Comparison of ENCODE assay signal across 8 cellular contexts in genomic region chr3:40504636-40505430, GRCh38. TPM values are rescaled to one million over a fixed set of nuclear protein-coding genes. Genes with fewer than 3 reads are reported as not detected.
DNase-seq lines count a peak whose midpoint lies in the region; ATAC-seq lines count a peak whose summit lies in the region.

No MANE protein-coding gene starts in this region.

- intact Hi-C loops in activated T-helper 1 cell treated with anti-CD3 and anti-CD28 coated beads, Interleukin-12 subunit alpha, Interleukin-12 subunit beta, Interleukin-2, Interleukin-4 antibody, amounts not matched to agents 30 ng/mL and 10 ng/mL and 1 ng/mL, durations not matched to agents 14 hours and 24 hours and 36 hours (cut with micrococcal nuclease) = loop anchor here (1.0 kb wide), 1 partner anchor 28 kb away; the partner anchor contains the start of gene ZNF619

- H3K36me3 ChIP-seq in iPS-15b (ENCODE audit: control insufficient read depth, insufficient read depth, low read length) (peaks cover 1% of the 10 kb centered on the region), stomach smooth muscle (ENCODE audit: control insufficient read depth in 2 of 2, insufficient read depth in 2 of 2, low read length in 2 of 2) (no peaks in the 10 kb centered on the region)

- peak overlapping the region; percentile 89 for H3K4me3 Mint-ChIP-seq in activated T-helper 1 cell treated with anti-CD3 and anti-CD28 coated beads, Interleukin-12 subunit alpha, Interleukin-12 subunit beta, Interleukin-2, Interleukin-4 antibody, amounts not matched to agents 30 ng/mL and 10 ng/mL and 1 ng/mL, durations not matched to agents 14 hours and 24 hours and 36 hours
- H3K4me3 Mint-ChIP-seq in stimulated activated naive B cell treated with anti-CD40 and anti-IgM and Interleukin-4, amounts not matched to agents 10 μg/mL and 1 μg/mL and 100 μg/mL, for 72 hours = peak overlapping the region in 1 of 2 donors; percentile 92

- H3K9me3 Mint-ChIP-seq in activated T-helper 1 cell treated with anti-CD3 and anti-CD28 coated beads, Interleukin-12 subunit alpha, Interleukin-12 subunit beta, Interleukin-2, Interleukin-4 antibody, amounts not matched to agents 30 ng/mL and 10 ng/mL and 1 ng/mL, durations not matched to agents 14 hours and 24 hours and 36 hours = no peaks in the 10 kb centered on the region
- H3K9me3 Mint-ChIP-seq in stimulated activated naive B cell treated with anti-CD40 and anti-IgM and Interleukin-4, amounts not matched to agents 10 μg/mL and 1 μg/mL and 100 μg/mL, for 72 hours = no peaks in the 10 kb centered on the region

- H3K9ac ChIP-seq in iPS-15b (ENCODE audit: low read depth, low read length) = no peak overlapping the region
- peak overlapping the region in 1 of 2 donors; percentile 92 for H3K9ac ChIP-seq in stomach smooth muscle (ENCODE audit: low read length in 2 of 2)

- peaks cover 11% of the 10 kb centered on the region for H3K36me3 Mint-ChIP-seq in activated T-helper 1 cell treated with anti-CD3 and anti-CD28 coated beads, Interleukin-12 subunit alpha, Interleukin-12 subunit beta, Interleukin-2, Interleukin-4 antibody, amounts not matched to agents 30 ng/mL and 10 ng/mL and 1 ng/mL, durations not matched to agents 14 hours and 24 hours and 36 hours (ENCODE audit: low read depth)
- peaks cover 20 to 21% of the 10 kb centered on the region in 2 donors for H3K36me3 Mint-ChIP-seq in stimulated activated naive B cell treated with anti-CD40 and anti-IgM and Interleukin-4, amounts not matched to agents 10 μg/mL and 1 μg/mL and 100 μg/mL, for 72 hours

- no peak for ATAC-seq in GM21717 (IDR thresholded peaks at IDR 0.05; ENCODE audit: unreplicated experiment)
- no peak for ATAC-seq in stimulated activated naive B cell treated with anti-CD40 and anti-IgM and Interleukin-4, amounts not matched to agents 10 μg/mL and 1 μg/mL and 100 μg/mL, for 72 hours (replicated peaks)
- no peak for ATAC-seq in HG03196 (IDR thresholded peaks at IDR 0.05; ENCODE audit: unreplicated experiment)

- H3K4me1 Mint-ChIP-seq in activated T-helper 1 cell treated with anti-CD3 and anti-CD28 coated beads, Interleukin-12 subunit alpha, Interleukin-12 subunit beta, Interleukin-2, Interleukin-4 antibody, amounts not matched to agents 30 ng/mL and 10 ng/mL and 1 ng/mL, durations not matched to agents 14 hours and 24 hours and 36 hours (ENCODE audit: low read depth) = peaks cover 20% of the 10 kb centered on the region
- H3K4me1 Mint-ChIP-seq in stimulated activated naive B cell treated with anti-CD40 and anti-IgM and Interleukin-4, amounts not matched to agents 10 μg/mL and 1 μg/mL and 100 μg/mL, for 72 hours = peaks cover 5 to 34% of the 10 kb centered on the region in 2 donors

- no peaks in the 10 kb centered on the region for H3K27me3 Mint-ChIP-seq in activated T-helper 1 cell treated with anti-CD3 and anti-CD28 coated beads, Interleukin-12 subunit alpha, Interleukin-12 subunit beta, Interleukin-2, Interleukin-4 antibody, amounts not matched to agents 30 ng/mL and 10 ng/mL and 1 ng/mL, durations not matched to agents 14 hours and 24 hours and 36 hours (ENCODE audit: insufficient read depth)
- no peaks in the 10 kb centered on the region for H3K27me3 Mint-ChIP-seq in stimulated activated naive B cell treated with anti-CD40 and anti-IgM and Interleukin-4, amounts not matched to agents 10 μg/mL and 1 μg/mL and 100 μg/mL, for 72 hours

- H3K27ac ChIP-seq in stomach smooth muscle (ENCODE audit: low read length) = peak overlapping the region; percentile 37

- peak overlapping the region; percentile 69 for H3K27ac Mint-ChIP-seq in activated T-helper 1 cell treated with anti-CD3 and anti-CD28 coated beads, Interleukin-12 subunit alpha, Interleukin-12 subunit beta, Interleukin-2, Interleukin-4 antibody, amounts not matched to agents 30 ng/mL and 10 ng/mL and 1 ng/mL, durations not matched to agents 14 hours and 24 hours and 36 hours
- H3K27ac Mint-ChIP-seq in stimulated activated naive B cell treated with anti-CD40 and anti-IgM and Interleukin-4, amounts not matched to agents 10 μg/mL and 1 μg/mL and 100 μg/mL, for 72 hours = no peak overlapping the region

- H3K4me1 ChIP-seq in iPS-15b (ENCODE audit: control insufficient read depth, insufficient read depth, low read length) = peaks cover 2% of the 10 kb centered on the region
- peaks cover 7% of the 10 kb centered on the region for H3K4me1 ChIP-seq in stomach smooth muscle (ENCODE audit: control insufficient read depth, insufficient read depth, low read length)

- DNase-seq in activated CD4-positive, alpha-beta T cell treated with anti-CD3 and anti-CD28 coated beads for 48 hours = peak; percentile 10
- DNase-seq in activated CD4-positive, alpha-beta T cell treated with anti-CD3 and anti-CD28 coated beads for 1 hour = no peak
- no peak for DNase-seq in activated T-helper 1 cell treated with anti-CD3 and anti-CD28 coated beads, Interleukin-12 subunit alpha, Interleukin-12 subunit beta, Interleukin-2, Interleukin-4 antibody, amounts not matched to agents 30 ng/mL and 10 ng/mL and 1 ng/mL, durations not matched to agents 14 hours and 24 hours and 36 hours (ENCODE audit: low spot score)
- no peak for DNase-seq in stimulated activated naive B cell treated with anti-CD40 and anti-IgM and Interleukin-4, amounts not matched to agents 10 μg/mL and 1 μg/mL and 100 μg/mL, for 72 hours

- H3K4me3 ChIP-seq in iPS-15b (ENCODE audit: low read depth, low read length) = peak overlapping the region; percentile 92
- peak overlapping the region in 1 of 2 donors; percentile 94 for H3K4me3 ChIP-seq in stomach smooth muscle (ENCODE audit: low read length in 2 of 2)

- no peaks in the 10 kb centered on the region for H3K27me3 ChIP-seq in iPS-15b (ENCODE audit: control insufficient read depth, insufficient read depth, low read length)
- H3K27me3 ChIP-seq in stomach smooth muscle (ENCODE audit: control insufficient read depth in 1 of 2, insufficient read depth in 2 of 2, low read length in 2 of 2) = no peaks in the 10 kb centered on the region

- no peaks in the 10 kb centered on the region for H3K9me3 ChIP-seq in iPS-15b (ENCODE audit: control insufficient read depth, insufficient read depth, low read length)
- no peaks in the 10 kb centered on the region for H3K9me3 ChIP-seq in stomach smooth muscle (ENCODE audit: control insufficient read depth in 2 of 2, low read length in 2 of 2)

RNA-seq across cellular contexts. Expression of gene ZNF620, which starts 1.0 kb away (rescaled TPM):
- 5.5 and 6.0 TPM in 2 replicates for total RNA-seq in activated T-helper 1 cell treated with anti-CD3 and anti-CD28 coated beads, Interleukin-12 subunit alpha, Interleukin-12 subunit beta, Interleukin-2, Interleukin-4 antibody, amounts not matched to agents 30 ng/mL and 10 ng/mL and 1 ng/mL, durations not matched to agents 14 hours and 24 hours and 36 hours

RNA-seq across cellular contexts. Expression of gene ZNF621, which starts 19.9 kb away (rescaled TPM):
- 18.3 and 19.0 TPM in 2 replicates for total RNA-seq in activated T-helper 1 cell treated with anti-CD3 and anti-CD28 coated beads, Interleukin-12 subunit alpha, Interleukin-12 subunit beta, Interleukin-2, Interleukin-4 antibody, amounts not matched to agents 30 ng/mL and 10 ng/mL and 1 ng/mL, durations not matched to agents 14 hours and 24 hours and 36 hours

RNA-seq across cellular contexts. Expression of gene ZNF619, which starts 27.9 kb away (rescaled TPM):
- 7.1 and 8.2 TPM in 2 replicates for total RNA-seq in activated T-helper 1 cell treated with anti-CD3 and anti-CD28 coated beads, Interleukin-12 subunit alpha, Interleukin-12 subunit beta, Interleukin-2, Interleukin-4 antibody, amounts not matched to agents 30 ng/mL and 10 ng/mL and 1 ng/mL, durations not matched to agents 14 hours and 24 hours and 36 hours

RNA-seq across cellular contexts. Expression of gene RPL14, which starts 47.7 kb away (rescaled TPM):
- total RNA-seq in activated T-helper 1 cell treated with anti-CD3 and anti-CD28 coated beads, Interleukin-12 subunit alpha, Interleukin-12 subunit beta, Interleukin-2, Interleukin-4 antibody, amounts not matched to agents 30 ng/mL and 10 ng/mL and 1 ng/mL, durations not matched to agents 14 hours and 24 hours and 36 hours = 2,245 and 2,326 TPM in 2 replicates
